In the genomic region with DNA sequence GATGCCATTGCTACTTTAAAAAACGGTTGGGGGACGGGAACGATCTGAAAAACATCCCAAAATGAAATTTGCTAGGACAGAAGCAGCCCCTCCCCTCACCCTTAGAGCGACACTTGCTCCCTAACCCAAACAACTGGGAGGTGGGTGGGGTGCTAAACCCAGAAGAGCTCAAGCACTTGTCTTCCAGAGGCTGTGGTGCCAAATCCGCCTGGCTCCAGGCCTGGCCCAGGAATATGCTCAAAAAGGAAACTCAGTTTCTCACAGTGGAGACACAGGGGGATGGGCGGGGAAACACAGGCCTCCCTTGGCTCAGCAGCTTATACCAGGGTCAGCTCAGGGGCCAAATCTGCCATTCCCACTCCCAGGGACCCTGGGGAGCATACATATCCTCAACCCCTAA, we compare ENCODE assay signal across 6 cellular contexts. TPM values are rescaled to one million over a fixed set of nuclear protein-coding genes. Genes with fewer than 3 reads are reported as not detected.
DNase-seq lines count a peak whose midpoint lies in the region; ATAC-seq, FAIRE-seq and TF ChIP-seq lines count a peak whose summit lies in the region.

No MANE protein-coding gene starts in this region.

- H3K27ac ChIP-seq in OCI-LY3 (ENCODE audit: low read length) (no peak overlapping the region), epithelial cell of prostate (peak overlapping the region; percentile 40)

- H3K4me1 ChIP-seq in OCI-LY3 (ENCODE audit: low read length) (peaks cover 31% of the 10 kb centered on the region), skeletal muscle satellite cell (ENCODE audit: control insufficient read depth, insufficient read depth, low read length) (peaks cover 40% of the 10 kb centered on the region)

- H3K4me3 ChIP-seq in OCI-LY3 (ENCODE audit: low read length) (peak overlapping the region; percentile 79), skeletal muscle satellite cell (ENCODE audit: low read length) (peak overlapping the region; percentile 74)

- no peak for TF ChIP-seq CTCF in OCI-LY3 (IDR thresholded peaks at IDR 0.05; ENCODE audit: low read depth, low read length)

- H3K36me3 ChIP-seq in OCI-LY3 (replicated peaks; ENCODE audit: low read depth, low read length) (peaks cover 11% of the 10 kb centered on the region), skeletal muscle satellite cell (ENCODE audit: insufficient read depth, low read length) (no peaks in the 10 kb centered on the region)

- DNase-seq in epithelial cell of prostate (ENCODE audit: low read depth, low spot score) (no peak), HTR-8/SVneo (ENCODE audit: insufficient read length, low spot score) (no peak)
- DNase-seq in activated CD4-positive, alpha-beta T cell treated with anti-CD3 and anti-CD28 coated beads for 48 hours = no peak

- H3K4me2 ChIP-seq in OCI-LY3 (ENCODE audit: low read length) = peak overlapping the region; percentile 82
- H3K4me2 ChIP-seq in skeletal muscle satellite cell (ENCODE audit: low read length) = peak overlapping the region; percentile 83

- no peak overlapping the region for H2AFZ ChIP-seq in OCI-LY3 (ENCODE audit: low read depth, low read length)

- H3K9ac ChIP-seq in OCI-LY3 (ENCODE audit: low read length) (peak overlapping the region; percentile 60), skeletal muscle satellite cell (ENCODE audit: low read depth, low read length) (peak overlapping the region; percentile 73)

- peaks cover 18% of the 10 kb centered on the region for H3K79me2 ChIP-seq in OCI-LY3 (ENCODE audit: low read length)

- ATAC-seq in HG03521 (IDR thresholded peaks at IDR 0.05; ENCODE audit: unreplicated experiment) = no peak

- FAIRE-seq in HTR-8/SVneo (lab: Jason Lieb, UNC) = no peak

- H4K20me1 ChIP-seq in OCI-LY3 (ENCODE audit: insufficient read depth, low read length) = peaks cover 7% of the 10 kb centered on the region; the same call in 1 of the 2 replicates

- no peaks in the 10 kb centered on the region for H3K9me3 ChIP-seq in OCI-LY3 (ENCODE audit: insufficient read depth, low read length)
- H3K9me3 ChIP-seq in skeletal muscle satellite cell (replicated peaks; ENCODE audit: low read length) = no peaks in the 10 kb centered on the region

- H3K27me3 ChIP-seq in OCI-LY3 (ENCODE audit: low read depth, low read length) = no peaks in the 10 kb centered on the region
- H3K27me3 ChIP-seq in skeletal muscle satellite cell (ENCODE audit: control insufficient read depth, insufficient read depth, low read length) = no peaks in the 10 kb centered on the region

RNA-seq across cellular contexts. Expression of gene PBXIP1, which starts 0.7 kb away (rescaled TPM):
- total RNA-seq in skeletal muscle satellite cell (2012; rRNA removed) = 12.5 and 15.0 TPM in 2 replicates

RNA-seq across cellular contexts. Expression of gene PYGO2, which starts 5.0 kb away (rescaled TPM):
- 8.1 and 14.2 TPM in 2 replicates for total RNA-seq in skeletal muscle satellite cell (2012; rRNA removed)

RNA-seq across cellular contexts. Expression of gene SHC1, which starts 14.0 kb away (rescaled TPM):
- total RNA-seq in skeletal muscle satellite cell (2012; rRNA removed) = 299 and 313 TPM in 2 replicates

RNA-seq across cellular contexts. Expression of gene CKS1B, which starts 17.9 kb away (rescaled TPM):
- total RNA-seq in skeletal muscle satellite cell (2012; rRNA removed) = 51.0 and 66.0 TPM in 2 replicates

RNA-seq across cellular contexts. Expression of gene PMVK, which starts 20.0 kb away (rescaled TPM):
- total RNA-seq in skeletal muscle satellite cell (2012; rRNA removed) = 4.3 and 7.6 TPM in 2 replicates
